33 cellular contexts compared by ENCODE assay signal in the genomic region with DNA sequence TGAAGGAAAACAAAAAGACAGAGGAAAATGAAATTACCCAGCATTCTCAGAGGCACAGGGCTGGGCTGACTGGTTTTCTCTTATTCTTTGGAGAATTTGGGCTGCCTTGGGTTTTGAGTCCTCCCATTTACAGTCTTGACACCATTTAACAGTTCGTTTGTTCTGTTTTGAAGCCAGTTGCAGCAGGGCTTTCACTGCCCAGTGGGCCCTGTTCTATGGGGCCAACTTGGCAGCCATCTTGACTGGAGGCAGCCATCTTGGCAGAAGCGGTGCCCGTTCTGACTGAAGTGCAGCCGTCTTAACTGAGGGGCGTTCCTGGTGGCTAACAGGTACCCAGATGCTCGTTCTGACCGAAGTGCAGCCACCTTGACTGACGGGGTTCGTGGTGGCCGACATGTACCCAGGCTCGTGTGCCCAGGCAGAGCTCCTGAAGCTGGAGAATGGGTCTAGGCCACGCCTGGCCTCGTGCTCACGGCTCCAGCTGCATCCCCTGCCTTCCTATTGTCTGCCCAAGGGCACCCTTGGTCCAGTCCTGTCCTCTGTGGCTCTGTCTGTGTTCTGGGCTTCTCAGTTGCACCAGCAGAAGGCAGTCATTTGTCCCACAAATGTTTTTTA.
A peak's percentile ranks its signal among the peaks of the same experiment; 100 is the strongest.
DNase-seq lines count a peak whose midpoint lies in the region; ATAC-seq and TF ChIP-seq lines count a peak whose summit lies in the region.
"Had no signal": no experiment of that assay in that cellular context is flagged by ENCODE, and none has a peak within 500 bp of the region (broad histone marks: within the 10 kb centered on the region; RNA-seq: fewer than 3 reads in every experiment).

No MANE protein-coding gene starts in this region.

- H2AFZ ChIP-seq in DND-41 (ENCODE audit: low read depth, low read length) (peak overlapping the region; percentile 47), KMS-11 (ENCODE audit: low read depth) (peak overlapping the region; percentile 76)
- H2AFZ ChIP-seq: parathyroid adenoma had no signal

- H3K9me3 ChIP-seq in DND-41 (ENCODE audit: insufficient read depth, low read length, severe bottlenecking) (no peaks in the 10 kb centered on the region), SK-N-MC (ENCODE audit: low read depth, low read length) (no peaks in the 10 kb centered on the region), HAP-1 (no peaks in the 10 kb centered on the region), T-helper 17 cell (ENCODE audit: control insufficient read depth, low read length, poor library complexity, severe bottlenecking) (no peaks in the 10 kb centered on the region)
- H3K9me3 ChIP-seq: BE2C, gastrocnemius medialis had no signal

- H3K9me3 Mint-ChIP-seq in mesothelial cell of epicardium (no peaks in the 10 kb centered on the region), chondrocyte (ENCODE audit: low read depth) (no peaks in the 10 kb centered on the region)
- H3K9me3 Mint-ChIP-seq: activated CD4-positive, alpha-beta memory T cell treated with anti-CD3 and anti-CD28 coated beads for 36 hours; activated naive CD4-positive, alpha-beta T cell treated with anti-CD3 and anti-CD28 coated beads, Interleukin-2, amount 50 U/mL, for 72 hours; CD8-positive, alpha-beta memory T cell; natural killer cell; stimulated activated memory B cell treated with anti-CD40 and anti-IgM and Interleukin-4, amounts not matched to agents 10 μg/mL and 1 μg/mL and 100 μg/mL, for 72 hours; type B pancreatic cell had no signal

- H3K27ac ChIP-seq in DND-41 (ENCODE audit: low read length) (no peak overlapping the region), KMS-11 (no peak overlapping the region), SK-N-MC (peak overlapping the region; percentile 13; the same call in 1 of the 2 replicates)
- H3K27ac ChIP-seq: cardiac muscle cell, gastrocnemius medialis, parathyroid adenoma had no signal

- H3K27me3 Mint-ChIP-seq in mesothelial cell of epicardium (ENCODE audit: low read depth) (no peaks in the 10 kb centered on the region), T-helper 17 cell (no peaks in the 10 kb centered on the region), chondrocyte (ENCODE audit: low read depth) (no peaks in the 10 kb centered on the region)
- H3K27me3 Mint-ChIP-seq: activated CD4-positive, alpha-beta memory T cell treated with anti-CD3 and anti-CD28 coated beads for 36 hours; stimulated activated memory B cell treated with anti-CD40 and anti-IgM and Interleukin-4, amounts not matched to agents 10 μg/mL and 1 μg/mL and 100 μg/mL, for 72 hours had no signal

- H3K79me2 ChIP-seq in DND-41 (ENCODE audit: insufficient read depth, low read length) (no peaks in the 10 kb centered on the region), KMS-11 (ENCODE audit: insufficient read depth, low read depth) (no peaks in the 10 kb centered on the region)
- H3K79me2 ChIP-seq: parathyroid adenoma had no signal

- H3K4me3 Mint-ChIP-seq in mesothelial cell of epicardium (no peak overlapping the region), T-helper 17 cell (no peak overlapping the region), chondrocyte (ENCODE audit: unreplicated experiment) (no peak overlapping the region)
- H3K4me3 Mint-ChIP-seq: activated CD4-positive, alpha-beta memory T cell treated with anti-CD3 and anti-CD28 coated beads for 36 hours; CD8-positive, alpha-beta memory T cell; natural killer cell; stimulated activated memory B cell treated with anti-CD40 and anti-IgM and Interleukin-4, amounts not matched to agents 10 μg/mL and 1 μg/mL and 100 μg/mL, for 72 hours; type B pancreatic cell had no signal

- H3K36me3 Mint-ChIP-seq in mesothelial cell of epicardium, result no peaks in the 10 kb centered on the region
- no peaks in the 10 kb centered on the region for H3K36me3 Mint-ChIP-seq in T-helper 17 cell (ENCODE audit: low read depth)
- H3K36me3 Mint-ChIP-seq in chondrocyte (ENCODE audit: low read depth), result no peaks in the 10 kb centered on the region
- H3K36me3 Mint-ChIP-seq: activated CD4-positive, alpha-beta memory T cell treated with anti-CD3 and anti-CD28 coated beads for 36 hours; activated naive CD4-positive, alpha-beta T cell treated with anti-CD3 and anti-CD28 coated beads, Interleukin-2, amount 50 U/mL, for 72 hours; CD8-positive, alpha-beta memory T cell; natural killer cell; stimulated activated memory B cell treated with anti-CD40 and anti-IgM and Interleukin-4, amounts not matched to agents 10 μg/mL and 1 μg/mL and 100 μg/mL, for 72 hours; type B pancreatic cell had no signal

- ATAC-seq in DND-41 (ENCODE audit: insufficient read depth, low read depth), result no peak
- ATAC-seq in esophagus mucosa, result no peak
- no peak for ATAC-seq in T-helper 17 cell
- ATAC-seq: activated naive CD4-positive, alpha-beta T cell treated with anti-CD3 and anti-CD28 coated beads, Interleukin-2, amount 50 U/mL, for 72 hours; gastrocnemius medialis; left lobe of liver; natural killer cell; right cardiac atrium; stimulated activated memory B cell treated with anti-CD40 and anti-IgM and Interleukin-4, amounts not matched to agents 10 μg/mL and 1 μg/mL and 100 μg/mL, for 72 hours had no signal

- H3K9ac ChIP-seq in DND-41 (ENCODE audit: low read depth, low read length), result no peak overlapping the region
- no peak overlapping the region for H3K9ac ChIP-seq in KMS-11
- H3K9ac ChIP-seq in SK-N-MC (ENCODE audit: insufficient read length), result no peak overlapping the region
- H3K9ac ChIP-seq: parathyroid adenoma had no signal

- H3K4me3 ChIP-seq in DND-41 (ENCODE audit: low read depth in 1 of 2, low read length in 2 of 2), result no peak overlapping the region
- no peak overlapping the region for H3K4me3 ChIP-seq in KMS-11 (IDR thresholded peaks at IDR 0.05; ENCODE audit: insufficient read depth, low read depth, low read length)
- H3K4me3 ChIP-seq in SK-N-MC, result no peak overlapping the region
- H3K4me3 ChIP-seq in HAP-1, result no peak overlapping the region
- H3K4me3 ChIP-seq: cardiac muscle cell, gastrocnemius medialis had no signal

- no peak for TF ChIP-seq CTCF in DND-41 (IDR thresholded peaks at IDR 0.05; ENCODE audit: borderline replicate concordance, extremely low read depth, low read length, poor library complexity, severe bottlenecking)
- no peak for TF ChIP-seq CTCF in KMS-11 (conservative IDR thresholded peaks at IDR 0.05; ENCODE audit: low read depth, low read length)
- TF ChIP-seq CTCF in mesothelial cell of epicardium (IDR thresholded peaks at IDR 0.05; ENCODE audit: unreplicated experiment), result no peak
- no peak for TF ChIP-seq CTCF in chondrocyte (IDR thresholded peaks at IDR 0.05)

- DNase-seq in DND-41 (no peak), SK-N-MC (ENCODE audit: low read depth, low spot score) (no peak), mesothelial cell of epicardium (ENCODE audit: low spot score in 2 of 2, unreplicated experiment in 2 of 2) (no peak), HAP-1 (ENCODE audit: low spot score in 2 of 2) (no peak), T-helper 17 cell (no peak), chondrocyte (ENCODE audit: low spot score) (no peak)
- DNase-seq: ACHN; activated CD4-positive, alpha-beta memory T cell treated with anti-CD3 and anti-CD28 coated beads for 36 hours; activated CD8-positive, alpha-beta memory T cell treated with anti-CD3 and anti-CD28 coated beads, Interleukin-2, amount 50 U/mL, for 48 hours; BE2C; CD8-positive, alpha-beta memory T cell; DMS 273 treated with DMSO at 0.1 percent for 48 hours; gastrocnemius medialis; GOT3; hippocampal formation; KG1; natural killer cell; NCI-H146; NCI-H446; NCI-H774; SHP77; stimulated activated CD4-positive, alpha-beta T cell treated with anti-CD3 and anti-CD28 coated beads, Interleukin-12 subunit alpha, Interleukin-12 subunit beta, amount 100 ng/mL, for 4 hours; stimulated activated CD4-positive, alpha-beta T cell treated with anti-CD3 and anti-CD28 coated beads, Interleukin-4, amount 100 ng/mL, for 24 hours; substantia nigra had no signal

- H4K20me1 ChIP-seq in DND-41 (ENCODE audit: insufficient read depth, low read length), result no peaks in the 10 kb centered on the region
- no peaks in the 10 kb centered on the region for H4K20me1 ChIP-seq in KMS-11 (ENCODE audit: insufficient read depth)

- no peak overlapping the region for H3K4me2 ChIP-seq in DND-41 (ENCODE audit: insufficient read depth, low read length)
- H3K4me2 ChIP-seq in KMS-11, result no peak overlapping the region

- H3K27me3 ChIP-seq in DND-41 (ENCODE audit: insufficient read depth, low read length, poor library complexity) (no peaks in the 10 kb centered on the region), KMS-11 (ENCODE audit: insufficient read depth, low read depth) (no peaks in the 10 kb centered on the region), HAP-1 (ENCODE audit: low read depth) (no peaks in the 10 kb centered on the region)
- H3K27me3 ChIP-seq: BE2C, cardiac muscle cell, gastrocnemius medialis had no signal

- H3K4me1 Mint-ChIP-seq in mesothelial cell of epicardium (peaks cover 32% of the 10 kb centered on the region), T-helper 17 cell (no peaks in the 10 kb centered on the region), chondrocyte (ENCODE audit: low read depth) (no peaks in the 10 kb centered on the region)
- H3K4me1 Mint-ChIP-seq: CD8-positive, alpha-beta memory T cell; natural killer cell; stimulated activated memory B cell treated with anti-CD40 and anti-IgM and Interleukin-4, amounts not matched to agents 10 μg/mL and 1 μg/mL and 100 μg/mL, for 72 hours had no signal

- H3K36me3 ChIP-seq in DND-41 (ENCODE audit: insufficient read depth, low read length), result no peaks in the 10 kb centered on the region
- H3K36me3 ChIP-seq in KMS-11 (ENCODE audit: insufficient read depth), result no peaks in the 10 kb centered on the region
- H3K36me3 ChIP-seq in SK-N-MC (ENCODE audit: insufficient read depth, low read length), result no peaks in the 10 kb centered on the region
- H3K36me3 ChIP-seq in HAP-1 (replicated peaks), result no peaks in the 10 kb centered on the region
- H3K36me3 ChIP-seq: BE2C, cardiac muscle cell, gastrocnemius medialis had no signal

- in situ Hi-C loops in HAP-1 (cut with MboI; ENCODE audit: low sequenced_read_pairs), result no loop called here

- H3K27ac Mint-ChIP-seq in mesothelial cell of epicardium, result peak overlapping the region; percentile 87
- H3K27ac Mint-ChIP-seq in T-helper 17 cell, result no peak overlapping the region
- no peak overlapping the region for H3K27ac Mint-ChIP-seq in chondrocyte (ENCODE audit: unreplicated experiment)
- H3K27ac Mint-ChIP-seq: activated CD4-positive, alpha-beta memory T cell treated with anti-CD3 and anti-CD28 coated beads for 36 hours; activated naive CD4-positive, alpha-beta T cell treated with anti-CD3 and anti-CD28 coated beads, Interleukin-2, amount 50 U/mL, for 72 hours; natural killer cell; stimulated activated memory B cell treated with anti-CD40 and anti-IgM and Interleukin-4, amounts not matched to agents 10 μg/mL and 1 μg/mL and 100 μg/mL, for 72 hours; type B pancreatic cell had no signal

- H3K4me1 ChIP-seq in DND-41 (ENCODE audit: insufficient read depth, low read length) (no peaks in the 10 kb centered on the region), KMS-11 (ENCODE audit: low read depth, poor library complexity, severe bottlenecking) (peaks cover 8% of the 10 kb centered on the region), HAP-1 (no peaks in the 10 kb centered on the region)
- H3K4me1 ChIP-seq: gastrocnemius medialis, parathyroid adenoma had no signal
